Comparison of ENCODE assay signal across 12 cellular contexts in the genomic region with DNA sequence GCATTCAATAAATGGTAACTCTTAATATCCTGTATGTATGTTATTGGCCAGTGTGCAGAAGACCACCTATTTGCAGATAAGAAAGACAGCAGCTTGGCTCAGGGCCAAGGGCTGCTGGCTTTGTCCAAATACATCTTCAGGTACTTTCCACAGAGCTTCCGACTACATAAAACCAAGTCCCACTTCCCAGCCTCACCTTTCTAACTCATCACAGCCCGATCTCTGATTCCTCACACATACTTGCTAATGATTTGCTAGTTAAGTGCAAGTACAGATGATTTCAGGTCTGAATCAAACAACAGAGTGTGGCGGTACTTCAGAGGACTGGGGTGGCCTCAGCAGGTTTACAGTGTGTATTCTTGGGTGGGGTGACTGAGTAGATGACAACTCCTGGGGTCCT.
DNase-seq lines count a peak whose midpoint lies in the region; ATAC-seq and TF ChIP-seq lines count a peak whose summit lies in the region.
"Had no signal": no experiment of that assay in that cellular context is flagged by ENCODE, and none has a peak within 500 bp of the region (broad histone marks: within the 10 kb centered on the region; RNA-seq: fewer than 3 reads in every experiment).

No MANE protein-coding gene starts in this region.

- H3K36me3 ChIP-seq in skeletal muscle satellite cell (ENCODE audit: insufficient read depth, low read length), result no peaks in the 10 kb centered on the region

- CTCF ChIA-PET in WTC11 (lab: Charles Lee), result no interaction called here

- H3K27ac Mint-ChIP-seq in WTC11, result no peak overlapping the region

- TF ChIP-seq CTCF in epithelial cell of esophagus (IDR thresholded peaks at IDR 0.05; ENCODE audit: insufficient read depth, low read depth, low read length, missing control alignments) (no peak), WTC11 (IDR thresholded peaks at IDR 0.05) (no peak)

- H3K36me3 Mint-ChIP-seq in WTC11, result no peaks in the 10 kb centered on the region

- peak; percentile 40 for ATAC-seq in GM18907 (IDR thresholded peaks at IDR 0.05; ENCODE audit: unreplicated experiment)
- peak; percentile 14 for ATAC-seq in HG03521 (IDR thresholded peaks at IDR 0.05; ENCODE audit: unreplicated experiment)
- ATAC-seq in WTC11, result no peak
- no peak for ATAC-seq in HG02642 (IDR thresholded peaks at IDR 0.05; ENCODE audit: poor library complexity, unreplicated experiment)

- H3K27me3 Mint-ChIP-seq in WTC11 (ENCODE audit: low read depth), result no peaks in the 10 kb centered on the region; the same call in 1 of the 2 replicates

- peak overlapping the region; percentile 70 for H3K4me2 ChIP-seq in skeletal muscle satellite cell (ENCODE audit: low read length)

- DNase-seq in epithelial cell of esophagus (ENCODE audit: low read depth), result peak; percentile 14
- DNase-seq in NCI-H1092 (lab: John Stamatoyannopoulos, UW), result no peak
- DNase-seq in cerebellum (ENCODE audit: low spot score), result no peak
- no peak for DNase-seq in WTC11 (ENCODE audit: low spot score)
- DNase-seq: activated effector memory CD4-positive, alpha-beta T cell treated with anti-CD3 and anti-CD28 coated beads, Interleukin-2, amount 50 U/mL, for 16 hours; Kasumi-1; NCI-H82; stimulated activated naive CD4-positive, alpha-beta T cell had no signal

- H3K4me3 ChIP-seq in epithelial cell of esophagus (ENCODE audit: low read length), result no peak overlapping the region
- H3K4me3 ChIP-seq in skeletal muscle satellite cell (ENCODE audit: low read length), result peak overlapping the region; percentile 44

- H3K4me1 ChIP-seq in skeletal muscle satellite cell (ENCODE audit: control insufficient read depth, insufficient read depth, low read length), result peaks cover 31% of the 10 kb centered on the region

- no peak overlapping the region for H3K4me3 Mint-ChIP-seq in WTC11

- peaks cover 9% of the 10 kb centered on the region for H3K4me1 Mint-ChIP-seq in WTC11

- H3K9me3 Mint-ChIP-seq in WTC11, result no peaks in the 10 kb centered on the region; the same call in none of the 2 replicates

- H3K27me3 ChIP-seq in skeletal muscle satellite cell (ENCODE audit: control insufficient read depth, insufficient read depth, low read length), result no peaks in the 10 kb centered on the region

- no peak overlapping the region for H3K9ac ChIP-seq in skeletal muscle satellite cell (ENCODE audit: low read depth, low read length)

- H3K9me3 ChIP-seq in skeletal muscle satellite cell (replicated peaks; ENCODE audit: low read length), result no peaks in the 10 kb centered on the region

- POLR2A ChIA-PET in WTC11 (lab: Charles Lee), result no interaction called here

TF ChIP-seq in WTC11, 78 proteins besides CTCF, POLR2A, EP300 and RAD21:
- TF ChIP-seq ERG (CRISPR knock-in tag; IDR thresholded peaks at IDR 0.05) (no peak), JUN (CRISPR knock-in tag; IDR thresholded peaks at IDR 0.05) (no peak), CBFB (CRISPR knock-in tag; IDR thresholded peaks at IDR 0.05; ENCODE audit: low read depth) (no peak), PRRX2 (CRISPR knock-in tag; IDR thresholded peaks at IDR 0.05) (no peak), MAX (CRISPR knock-in tag; IDR thresholded peaks at IDR 0.05) (no peak), SMAD3 (CRISPR knock-in tag; IDR thresholded peaks at IDR 0.05; ENCODE audit: borderline replicate concordance) (no peak), ZNF671 (CRISPR knock-in tag; IDR thresholded peaks at IDR 0.05) (no peak), ELF4 (CRISPR knock-in tag; IDR thresholded peaks at IDR 0.05; ENCODE audit: low read depth) (no peak), ZNF281 (CRISPR knock-in tag; IDR thresholded peaks at IDR 0.05) (no peak), MLX (CRISPR knock-in tag; IDR thresholded peaks at IDR 0.05) (no peak), E2F5 (CRISPR knock-in tag; IDR thresholded peaks at IDR 0.05) (no peak), RELA (CRISPR knock-in tag; IDR thresholded peaks at IDR 0.05; ENCODE audit: borderline replicate concordance) (no peak), SOX15 (CRISPR knock-in tag; IDR thresholded peaks at IDR 0.05) (no peak)

Comparison
In these comparisons a context has a peak if more than half of its experiments do, and no peak if none do; other contexts are left out.
1. ATAC-seq: peak in GM18907 (single experiment) and HG03521 (single experiment); none in WTC11 (single experiment) and HG02642 (single experiment).